In the genomic region with DNA sequence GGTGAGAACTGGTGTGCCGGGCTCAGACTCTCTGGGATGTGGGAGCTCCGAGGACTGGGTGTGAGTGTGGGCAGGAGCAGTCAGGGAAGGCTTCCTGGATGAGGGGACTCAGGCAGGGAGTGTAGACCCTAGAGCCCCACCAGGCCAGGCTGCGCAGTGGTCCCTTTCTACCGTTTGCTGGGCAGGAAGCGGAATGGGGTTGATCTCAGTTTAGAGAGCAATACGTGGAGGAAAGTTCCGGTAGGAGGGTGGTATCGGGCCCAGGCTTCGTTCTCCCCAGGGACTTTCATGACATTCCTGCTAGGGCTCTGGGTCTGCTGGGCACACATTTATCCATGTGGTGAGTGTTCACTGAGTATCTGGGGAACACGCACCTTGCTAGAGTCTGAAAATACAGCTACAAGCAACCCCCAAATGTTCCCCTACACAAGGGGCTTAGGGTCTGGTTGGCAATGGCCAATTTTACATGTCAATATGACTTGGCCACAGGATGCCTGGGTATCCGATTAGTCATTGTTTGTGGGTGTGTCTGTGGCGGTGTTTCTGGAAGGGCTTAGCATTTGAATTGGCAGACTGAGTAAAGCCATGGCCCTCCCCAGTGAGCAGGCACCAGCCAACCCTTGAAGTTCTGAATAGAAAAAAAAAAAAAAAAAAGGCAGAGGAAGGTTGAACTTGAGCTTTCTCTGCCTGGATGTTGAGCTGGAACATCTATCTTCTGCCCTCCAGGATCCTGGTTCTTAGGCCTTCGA, we compare ENCODE assay signal across 9 cellular contexts.
DNase-seq lines count a peak whose midpoint lies in the region; ATAC-seq and TF ChIP-seq lines count a peak whose summit lies in the region.
"Had no signal": no experiment of that assay in that cellular context is flagged by ENCODE, and none has a peak within 500 bp of the region (broad histone marks: within the 10 kb centered on the region; RNA-seq: fewer than 3 reads in every experiment).

No MANE protein-coding gene starts in this region.

- ATAC-seq in GM18517 (IDR thresholded peaks at IDR 0.05; ENCODE audit: unreplicated experiment) (no peak), GM18870 (IDR thresholded peaks at IDR 0.05; ENCODE audit: unreplicated experiment) (no peak)

- H3K27ac ChIP-seq in epithelial cell of prostate (no peak overlapping the region), brain microvascular endothelial cell (no peak overlapping the region)
- H3K27ac ChIP-seq: 22Rv1 had no signal

- H3K4me3 ChIP-seq in brain microvascular endothelial cell (ENCODE audit: low read depth, low read length): no peak overlapping the region

- DNase-seq in DMS 273 (lab: John Stamatoyannopoulos, UW; ENCODE audit: unreplicated experiment) (peak; percentile 59), DMS 273 treated with DMSO at 0.1 percent for 48 hours (lab: John Stamatoyannopoulos, UW) (no peak), NCI-H69 (lab: John Stamatoyannopoulos, UW) (peak; percentile 51), epithelial cell of prostate (ENCODE audit: low read depth, low spot score) (peak; percentile 46), putamen (ENCODE audit: low spot score) (peak; percentile 12), brain microvascular endothelial cell (no peak)

- no peaks in the 10 kb centered on the region for H3K27me3 ChIP-seq in brain microvascular endothelial cell (replicated peaks)

- H3K36me3 ChIP-seq in brain microvascular endothelial cell (replicated peaks): no peaks in the 10 kb centered on the region

- in situ Hi-C loops in brain microvascular endothelial cell (cut with HindIII; ENCODE audit: low pct_ligation_motif_present, low sequenced_read_pairs): no loop called here

- no peak for TF ChIP-seq CTCF in brain microvascular endothelial cell (IDR thresholded peaks at IDR 0.05; ENCODE audit: low read depth, low read length, missing control alignments)

Comparison
In these comparisons a context has a peak if more than half of its experiments do, and no peak if none do; other contexts are left out.
1. DNase-seq: peak in DMS 273 (single experiment), NCI-H69 (single experiment), epithelial cell of prostate (single experiment) and putamen (single experiment); none in DMS 273 treated with DMSO at 0.1 percent for 48 hours (single experiment) and brain microvascular endothelial cell (single experiment).